17 cellular contexts compared by ENCODE assay signal in the genomic region with DNA sequence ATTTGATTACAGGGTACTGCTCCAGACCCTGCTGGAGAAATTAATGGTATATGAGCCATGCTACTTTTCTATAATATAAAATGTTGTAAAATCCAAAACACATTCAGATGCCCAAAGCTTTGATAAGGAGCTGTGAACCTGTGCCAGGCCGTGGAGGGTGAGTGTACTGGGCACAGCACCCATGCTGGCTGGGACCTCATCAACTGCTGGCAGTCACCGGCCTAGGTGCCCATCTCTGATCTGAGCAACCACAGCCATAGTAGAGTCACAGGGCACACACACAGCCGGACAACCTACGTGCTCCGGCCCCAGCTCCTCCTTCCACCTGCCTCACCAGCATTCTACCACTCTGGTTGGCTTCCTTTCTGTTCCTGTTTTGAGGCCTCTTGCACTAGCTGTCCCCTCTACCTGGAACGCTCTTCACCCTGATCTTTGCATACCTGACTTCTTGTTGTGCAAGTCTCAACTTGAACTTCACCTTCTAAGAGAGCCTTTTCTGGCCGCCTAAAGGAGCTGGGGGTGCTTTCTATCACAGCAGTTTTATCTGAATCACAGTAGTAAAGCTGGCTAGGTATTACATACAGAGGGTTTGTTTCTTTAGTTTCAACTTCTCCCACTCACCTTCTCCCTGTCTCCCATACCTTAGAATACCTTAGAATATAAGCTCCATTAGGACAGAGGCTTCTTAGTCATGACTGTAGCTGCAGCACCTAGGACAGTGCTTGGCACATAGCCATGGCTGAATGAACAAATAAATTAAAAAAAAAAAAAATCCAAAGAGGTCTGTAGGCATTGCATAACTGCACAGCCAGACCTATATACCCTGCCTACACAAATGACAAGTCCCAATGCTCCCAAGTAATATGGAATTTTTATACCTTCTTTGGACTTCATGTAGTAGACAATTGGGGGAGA. TPM values are rescaled to one million over a fixed set of nuclear protein-coding genes. Genes with fewer than 3 reads are reported as not detected.
DNase-seq lines count a peak whose midpoint lies in the region; ATAC-seq, FAIRE-seq and TF ChIP-seq lines count a peak whose summit lies in the region.
"Had no signal": no experiment of that assay in that cellular context is flagged by ENCODE, and none has a peak within 500 bp of the region (broad histone marks: within the 10 kb centered on the region; RNA-seq: fewer than 3 reads in every experiment).

No MANE protein-coding gene starts in this region.

- H3K36me3 ChIP-seq in bronchial epithelial cell (ENCODE audit: control insufficient read depth, insufficient read depth, low read length): no peaks in the 10 kb centered on the region
- H3K36me3 ChIP-seq: gastroesophageal sphincter, pancreas, stomach had no signal

- no peaks in the 10 kb centered on the region for H3K27me3 ChIP-seq in bronchial epithelial cell (ENCODE audit: control insufficient read depth, insufficient read depth, low read length)
- H3K27me3 ChIP-seq: gastroesophageal sphincter, pancreas, stomach had no signal

- H3K4me3 ChIP-seq in bronchial epithelial cell (ENCODE audit: low read depth, low read length): no peak overlapping the region
- H3K4me3 ChIP-seq: gastroesophageal sphincter, pancreas, stomach had no signal

- DNase-seq in EH (ENCODE audit: low read depth): peak; percentile 28
- DNase-seq in M059J (ENCODE audit: low read depth): peak; percentile 45
- DNase-seq in bronchial epithelial cell (ENCODE audit: low read depth): peak; percentile 84
- no peak for DNase-seq in left lobe of liver (ENCODE audit: low spot score)
- DNase-seq in NCI-H226: no peak
- DNase-seq: activated gamma-delta T cell; amniotic stem cell; CD4-positive, CD25-positive, alpha-beta regulatory T cell; central memory CD4-positive, alpha-beta T cell; NCI-H2081 treated with DMSO at 0.1 percent for 48 hours; NCI-H524 treated with DMSO at 0.1 percent for 48 hours; pancreas; stomach had no signal

- ATAC-seq in left lobe of liver (peak; percentile 31), HG03460 (IDR thresholded peaks at IDR 0.05; ENCODE audit: unreplicated experiment) (no peak), HG02610 (IDR thresholded peaks at IDR 0.05; ENCODE audit: unreplicated experiment) (no peak), HG03025 (IDR thresholded peaks at IDR 0.05; ENCODE audit: low FRiP score, unreplicated experiment) (no peak)
- ATAC-seq: gastroesophageal sphincter had no signal

- no peak for TF ChIP-seq CTCF in bronchial epithelial cell (IDR thresholded peaks at IDR 0.05; ENCODE audit: insufficient read depth, low read length, severe bottlenecking)

- FAIRE-seq in bronchial epithelial cell (lab: Jason Lieb, UNC): peak; percentile 98
- FAIRE-seq: pancreas had no signal

RNA-seq across cellular contexts. Expression of gene MED27, which starts 51.7 kb away (rescaled TPM):
- 50.1 and 61.1 TPM in 2 replicates for total RNA-seq in M059J (2014; rRNA removed; shearing (Covaris generic))
- total RNA-seq in bronchial epithelial cell: 10.5 and 19.3 TPM in 2 replicates
- 4.8 TPM for total RNA-seq in left lobe of liver

Comparison
In these comparisons a context has a peak if more than half of its experiments do, and no peak if none do; other contexts are left out.
1. DNase-seq: peak in EH (single experiment), M059J (single experiment) and bronchial epithelial cell (single experiment); none in left lobe of liver (single experiment) and NCI-H226 (single experiment).